25 cellular contexts compared by ENCODE assay signal in genomic region chr9:81604306-81605153, GRCh38.
A peak's percentile ranks its signal among the peaks of the same experiment; 100 is the strongest.
DNase-seq lines count a peak whose midpoint lies in the region; ATAC-seq and TF ChIP-seq lines count a peak whose summit lies in the region.
"Had no signal": no experiment of that assay in that cellular context is flagged by ENCODE, and none has a peak within 500 bp of the region (broad histone marks: within the 10 kb centered on the region; RNA-seq: fewer than 3 reads in every experiment).

No MANE protein-coding gene starts in this region.

- WGBS in thyroid gland, 2 donors = 75 to 76% methylated on average over 12 of the region's 12 CpGs

- peak overlapping the region; percentile 58 to 61 for H3K27ac ChIP-seq in ascending aorta
- H3K27ac ChIP-seq in thyroid gland = peak overlapping the region; percentile 52 to 83 (median 62)
- H3K27ac ChIP-seq in CD4-positive, alpha-beta memory T cell (ENCODE audit: low read depth, low read length) = no peak overlapping the region
- H3K27ac ChIP-seq: neutrophil, stomach had no signal

- H3K36me3 Mint-ChIP-seq in immature natural killer cell = peaks cover 23 to 69% (median 66%) of the 10 kb centered on the region in 3 donors
- no peaks in the 10 kb centered on the region for H3K36me3 Mint-ChIP-seq in activated naive CD4-positive, alpha-beta T cell treated with anti-CD3 and anti-CD28 coated beads for 36 hours (ENCODE audit: low read depth)
- H3K36me3 Mint-ChIP-seq in CD4-positive, alpha-beta memory T cell = peaks cover 0 to 1% of the 10 kb centered on the region in 2 donors

- no peak for ATAC-seq in HG03175 (IDR thresholded peaks at IDR 0.05; ENCODE audit: unreplicated experiment)
- ATAC-seq: activated CD8-positive, alpha-beta T cell treated with anti-CD3 and anti-CD28 coated beads, Interleukin-2, amount 10 ng/mL, durations not matched to agents 7 days and 5 days; GM12878; heart left ventricle had no signal

- no peaks in the 10 kb centered on the region for H3K9me3 Mint-ChIP-seq in immature natural killer cell
- no peaks in the 10 kb centered on the region for H3K9me3 Mint-ChIP-seq in activated naive CD4-positive, alpha-beta T cell treated with anti-CD3 and anti-CD28 coated beads for 36 hours
- H3K9me3 Mint-ChIP-seq in CD4-positive, alpha-beta memory T cell = peaks cover 0 to 7% (median 2%) of the 10 kb centered on the region in 8 donors
- H3K9me3 Mint-ChIP-seq: activated B cell treated with CpG ODN at 0.5 μM for 24 hours had no signal

- TF ChIP-seq CTCF in ascending aorta (IDR thresholded peaks at IDR 0.05) (no peak), thyroid gland (IDR thresholded peaks at IDR 0.05) (no peak)

- H3K27me3 Mint-ChIP-seq in immature natural killer cell (ENCODE audit: low read depth in 3 of 3) = peaks cover 0 to 2% (median 2%) of the 10 kb centered on the region in 3 donors
- H3K27me3 Mint-ChIP-seq in activated naive CD4-positive, alpha-beta T cell treated with anti-CD3 and anti-CD28 coated beads for 36 hours (ENCODE audit: low read depth) = no peaks in the 10 kb centered on the region
- H3K27me3 Mint-ChIP-seq in CD4-positive, alpha-beta memory T cell = no peaks in the 10 kb centered on the region
- H3K27me3 Mint-ChIP-seq: activated B cell treated with CpG ODN at 0.5 μM for 24 hours had no signal

- peak overlapping the region; percentile 2 to 69 (median 14) for H3K27ac Mint-ChIP-seq in immature natural killer cell
- H3K27ac Mint-ChIP-seq in activated naive CD4-positive, alpha-beta T cell treated with anti-CD3 and anti-CD28 coated beads for 36 hours = no peak overlapping the region
- H3K27ac Mint-ChIP-seq in CD4-positive, alpha-beta memory T cell = no peak overlapping the region
- H3K27ac Mint-ChIP-seq: activated B cell treated with CpG ODN at 0.5 μM for 24 hours; activated CD8-positive, alpha-beta T cell treated with anti-CD3 and anti-CD28 coated beads, Interleukin-2, amount 10 ng/mL, durations not matched to agents 7 days and 5 days had no signal

- peak in 1 of 2 donors; percentile 23 for TF ChIP-seq POLR2A in thyroid gland (IDR thresholded peaks at IDR 0.05)

- no peak overlapping the region for H3K4me3 Mint-ChIP-seq in immature natural killer cell
- H3K4me3 Mint-ChIP-seq in activated naive CD4-positive, alpha-beta T cell treated with anti-CD3 and anti-CD28 coated beads for 36 hours = no peak overlapping the region
- H3K4me3 Mint-ChIP-seq in CD4-positive, alpha-beta memory T cell = no peak overlapping the region
- H3K4me3 Mint-ChIP-seq: activated B cell treated with CpG ODN at 0.5 μM for 24 hours; activated CD8-positive, alpha-beta T cell treated with anti-CD3 and anti-CD28 coated beads, Interleukin-2, amount 10 ng/mL, durations not matched to agents 7 days and 5 days had no signal

- H3K4me3 ChIP-seq in ascending aorta (no peak overlapping the region), thyroid gland (replicated peaks in 1 of 3) (no peak overlapping the region)
- H3K4me3 ChIP-seq in CD4-positive, alpha-beta memory T cell (ENCODE audit: low read length in 2 of 2) = no peak overlapping the region
- H3K4me3 ChIP-seq: GM12878, HAP-1, heart left ventricle, left ventricle myocardium inferior, stomach had no signal

- H3K9me3 ChIP-seq in ascending aorta = no peaks in the 10 kb centered on the region
- no peaks in the 10 kb centered on the region for H3K9me3 ChIP-seq in thyroid gland
- H3K9me3 ChIP-seq in CD4-positive, alpha-beta memory T cell (ENCODE audit: control insufficient read depth in 1 of 2, low read length in 2 of 2) = no peaks in the 10 kb centered on the region
- H3K9me3 ChIP-seq: HAP-1, heart left ventricle, left ventricle myocardium inferior, neutrophil, stomach had no signal

- POLR2A ChIA-PET in CD4-positive, alpha-beta memory T cell (lab: Charles Lee; ENCODE audit: partially characterized antibody) = no interaction called here

- H3K36me3 ChIP-seq in ascending aorta (peaks cover 4 to 27% of the 10 kb centered on the region in 2 donors), thyroid gland (peaks cover 0 to 5% of the 10 kb centered on the region in 2 donors)
- no peaks in the 10 kb centered on the region for H3K36me3 ChIP-seq in CD4-positive, alpha-beta memory T cell (ENCODE audit: insufficient read depth, low read length)
- H3K36me3 ChIP-seq: HAP-1 had no signal

- H3K4me1 ChIP-seq in ascending aorta (peaks cover 7 to 32% of the 10 kb centered on the region in 2 donors), thyroid gland (peaks cover 39 to 60% of the 10 kb centered on the region in 2 donors)
- H3K4me1 ChIP-seq in CD4-positive, alpha-beta memory T cell (ENCODE audit: insufficient read depth, low read length) = no peaks in the 10 kb centered on the region
- H3K4me1 ChIP-seq: HAP-1 had no signal

- no peaks in the 10 kb centered on the region for H3K27me3 ChIP-seq in ascending aorta
- H3K27me3 ChIP-seq in thyroid gland = no peaks in the 10 kb centered on the region
- no peaks in the 10 kb centered on the region for H3K27me3 ChIP-seq in CD4-positive, alpha-beta memory T cell (ENCODE audit: insufficient read depth, low read length)
- H3K27me3 ChIP-seq: heart left ventricle, neutrophil, stomach had no signal

- peaks cover 22 to 26% of the 10 kb centered on the region in 2 donors for H3K4me1 Mint-ChIP-seq in immature natural killer cell
- H3K4me1 Mint-ChIP-seq in activated naive CD4-positive, alpha-beta T cell treated with anti-CD3 and anti-CD28 coated beads for 36 hours (ENCODE audit: low read depth) = no peaks in the 10 kb centered on the region
- no peaks in the 10 kb centered on the region for H3K4me1 Mint-ChIP-seq in CD4-positive, alpha-beta memory T cell

- DNase-seq in NCI-H2029 treated with DMSO at 0.1 percent for 48 hours (lab: John Stamatoyannopoulos, UW) = peak; percentile 96
- no peak for DNase-seq in NCI-H2029 (lab: John Stamatoyannopoulos, UW)
- DNase-seq in ascending aorta (ENCODE audit: low spot score in 2 of 2) = no peak
- DNase-seq in immature natural killer cell = no peak
- no peak for DNase-seq in thyroid gland
- DNase-seq in activated naive CD4-positive, alpha-beta T cell treated with anti-CD3 and anti-CD28 coated beads for 36 hours = no peak
- no peak for DNase-seq in CD4-positive, alpha-beta memory T cell
- DNase-seq: activated B cell treated with CpG ODN at 0.5 μM for 24 hours; activated CD8-positive, alpha-beta T cell treated with anti-CD3 and anti-CD28 coated beads, Interleukin-2, amount 10 ng/mL, durations not matched to agents 7 days and 5 days; activated T-cell treated with anti-CD3 and anti-CD28 coated beads, Interleukin-2, amount 50 U/mL, for 1 hour; amygdala; cerebellar nuclear complex; effector CD4-positive, alpha-beta T cell; heart left ventricle; Karpas-422; left ventricle myocardium inferior; NCI-H1092; NCI-H2081; NCI-H524; stimulated activated CD4-positive, alpha-beta T cell treated with anti-CD3 and anti-CD28 coated beads, Interleukin-4, amount 100 ng/mL, for 4 hours; stomach had no signal

- CTCF ChIA-PET in activated naive CD4-positive, alpha-beta T cell treated with anti-CD3 and anti-CD28 coated beads for 36 hours (lab: Charles Lee) = no interaction called here
- CTCF ChIA-PET in CD4-positive, alpha-beta memory T cell (lab: Charles Lee; ENCODE audit: partially characterized antibody) = no interaction called here

- intact Hi-C loops in ascending aorta (cut with DNase I) = no loop called here
- intact Hi-C loops in thyroid gland (cut with DNase I) = no loop called here
- intact Hi-C loops in activated naive CD4-positive, alpha-beta T cell treated with anti-CD3 and anti-CD28 coated beads for 36 hours (cut with micrococcal nuclease) = no loop called here
- intact Hi-C loops in CD4-positive, alpha-beta memory T cell (cut with micrococcal nuclease) = no loop called here

Comparison
In these comparisons a context has a peak if more than half of its experiments do, and no peak if none do; other contexts are left out.
1. H3K27ac Mint-ChIP-seq: peak in immature natural killer cell (6 of 6); none in activated naive CD4-positive, alpha-beta T cell treated with anti-CD3 and anti-CD28 coated beads for 36 hours (single experiment) and CD4-positive, alpha-beta memory T cell (0 of 7).